Comparison of ENCODE assay signal across 9 cellular contexts in genomic region chr2:37195862-37196319, GRCh38. TPM values are rescaled to one million over a fixed set of nuclear protein-coding genes. Genes with fewer than 3 reads are reported as not detected.
DNase-seq lines count a peak whose midpoint lies in the region; ATAC-seq, FAIRE-seq and TF ChIP-seq lines count a peak whose summit lies in the region.
"Not testable (repeated sequence)": the region's sequence is repeated elsewhere in the genome, so short reads cannot be mapped to it uniquely, and the experiment has no call there.
"Had no signal": no experiment of that assay in that cellular context is flagged by ENCODE, and none has a peak within 500 bp of the region (broad histone marks: within the 10 kb centered on the region; RNA-seq: fewer than 3 reads in every experiment).

No MANE protein-coding gene starts in this region.

- not testable (repeated sequence) for H4K20me1 ChIP-seq in OCI-LY1 (ENCODE audit: insufficient read depth, low read length)

- H3K79me2 ChIP-seq in OCI-LY1 (ENCODE audit: insufficient read depth, low read length), result peaks cover 31% of the 10 kb centered on the region

- peaks cover 34% of the 10 kb centered on the region for H3K36me3 Mint-ChIP-seq in activated T-cell treated with anti-CD3 and anti-CD28 coated beads, Interleukin-2, amount 50 U/mL, for 24 hours (ENCODE audit: low read depth)
- peaks cover 23% of the 10 kb centered on the region for H3K36me3 Mint-ChIP-seq in central memory CD8-positive, alpha-beta T cell (ENCODE audit: insufficient read depth)

- peak overlapping the region; percentile 92 for H3K4me3 Mint-ChIP-seq in activated T-cell treated with anti-CD3 and anti-CD28 coated beads, Interleukin-2, amount 50 U/mL, for 24 hours
- H3K4me3 Mint-ChIP-seq in central memory CD8-positive, alpha-beta T cell, result peak overlapping the region; percentile 92

- peaks cover 25% of the 10 kb centered on the region for H3K36me3 ChIP-seq in OCI-LY1 (ENCODE audit: insufficient read depth, low read length)
- H3K36me3 ChIP-seq in cardiac muscle cell; mucosa of stomach (ENCODE audit: control insufficient read depth, insufficient read depth, low read length); small intestine (ENCODE audit: control insufficient read depth in 2 of 2, insufficient read depth in 2 of 2, low read length in 2 of 2): not testable (repeated sequence)

- H2AFZ ChIP-seq in OCI-LY1 (ENCODE audit: low read length), result peak overlapping the region; percentile 82; the same call in 1 of the 2 replicates

- H3K27ac ChIP-seq in OCI-LY1 (ENCODE audit: low read depth, low read length, poor library complexity, severe bottlenecking) (peak overlapping the region; percentile 81), small intestine (ENCODE audit: low read depth in 1 of 2, low read length in 1 of 2) (peak overlapping the region; percentile 82 to 95)
- not testable (repeated sequence) for H3K27ac ChIP-seq in cardiac muscle cell

- H3K27me3 ChIP-seq in OCI-LY1 (ENCODE audit: insufficient read depth, low read length); cardiac muscle cell; mucosa of stomach (ENCODE audit: control insufficient read depth, insufficient read depth, low read length); small intestine (ENCODE audit: control insufficient read depth in 2 of 2, insufficient read depth in 2 of 2, low read length in 2 of 2): not testable (repeated sequence)

- peak; percentile 5 for ATAC-seq in GM21367 (IDR thresholded peaks at IDR 0.05; ENCODE audit: unreplicated experiment)
- not testable (repeated sequence) for ATAC-seq in central memory CD8-positive, alpha-beta T cell (replicated peaks; ENCODE audit: extremely low read depth, poor library complexity, severe bottlenecking)

- H3K27me3 Mint-ChIP-seq in activated T-cell treated with anti-CD3 and anti-CD28 coated beads, Interleukin-2, amount 50 U/mL, for 24 hours; central memory CD8-positive, alpha-beta T cell: not testable (repeated sequence)

- FAIRE-seq in small intestine (lab: Jason Lieb, UNC), result not testable (repeated sequence)

- peaks cover 40% of the 10 kb centered on the region for H3K4me1 Mint-ChIP-seq in activated T-cell treated with anti-CD3 and anti-CD28 coated beads, Interleukin-2, amount 50 U/mL, for 24 hours (ENCODE audit: low read depth)
- peaks cover 18% of the 10 kb centered on the region for H3K4me1 Mint-ChIP-seq in central memory CD8-positive, alpha-beta T cell

- H3K4me1 ChIP-seq in OCI-LY1 (ENCODE audit: insufficient read depth, low read length, severe bottlenecking) (peaks cover 28% of the 10 kb centered on the region), mucosa of stomach (ENCODE audit: control insufficient read depth, insufficient read depth, low read length) (peaks cover 10% of the 10 kb centered on the region)
- H3K4me1 ChIP-seq in cardiac muscle cell (ENCODE audit: low read depth); small intestine (ENCODE audit: control insufficient read depth in 2 of 2, insufficient read depth in 1 of 2, low read depth in 1 of 2, low read length in 1 of 2): not testable (repeated sequence)

- H3K9me3 Mint-ChIP-seq in activated T-cell treated with anti-CD3 and anti-CD28 coated beads, Interleukin-2, amount 50 U/mL, for 24 hours; central memory CD8-positive, alpha-beta T cell: not testable (repeated sequence)

- peak overlapping the region; percentile 79 for H3K4me3 ChIP-seq in OCI-LY1 (ENCODE audit: low read depth, low read length, poor library complexity, severe bottlenecking)
- H3K4me3 ChIP-seq in cardiac muscle cell, result peak overlapping the region; percentile 41
- peak overlapping the region; percentile 98 for H3K4me3 ChIP-seq in mucosa of stomach (ENCODE audit: low read length)
- peak overlapping the region; percentile 76 to 99 for H3K4me3 ChIP-seq in small intestine (ENCODE audit: low read depth in 1 of 2, low read length in 2 of 2)

- H3K9ac ChIP-seq in OCI-LY1 (ENCODE audit: low read length) (peak overlapping the region; percentile 81), mucosa of stomach (ENCODE audit: low read length) (peak overlapping the region; percentile 80)

- H3K27ac Mint-ChIP-seq in activated T-cell treated with anti-CD3 and anti-CD28 coated beads, Interleukin-2, amount 50 U/mL, for 24 hours, result peak overlapping the region; percentile 97
- peak overlapping the region; percentile 96 for H3K27ac Mint-ChIP-seq in central memory CD8-positive, alpha-beta T cell (ENCODE audit: low read depth)

- H3F3A ChIP-seq in OCI-LY1 (ENCODE audit: insufficient read depth, low read length), result not testable (repeated sequence)

- peak overlapping the region; percentile 75 for H3K4me2 ChIP-seq in OCI-LY1 (ENCODE audit: low read length)

- not testable (repeated sequence) for DNase-seq in activated T-cell treated with anti-CD3 and anti-CD28 coated beads, Interleukin-2, amount 50 U/mL, for 24 hours; central memory CD8-positive, alpha-beta T cell (ENCODE audit: low spot score in 2 of 2); cardiac muscle cell (ENCODE audit: low read depth in 1 of 2, low spot score in 1 of 2); small intestine

- not testable (repeated sequence) for H3K9me2 ChIP-seq in OCI-LY1 (ENCODE audit: low read depth, low read length)

- not testable (repeated sequence) for TF ChIP-seq CTCF in OCI-LY1 (IDR thresholded peaks at IDR 0.05; ENCODE audit: low read length); cardiac muscle cell (IDR thresholded peaks at IDR 0.05; ENCODE audit: low read depth, low read length)

- 76 to 82% (median 79%) methylated on average over 20 of the region's 20 CpGs for WGBS in small intestine, 3 donors

- H3K9me3 ChIP-seq in OCI-LY1 (ENCODE audit: low read length); cardiac muscle cell (ENCODE audit: low read depth); mucosa of stomach (ENCODE audit: control insufficient read depth, low read length); small intestine (ENCODE audit: control insufficient read depth, low read depth): not testable (repeated sequence)

RNA-seq across cellular contexts. Expression of gene CEBPZOS, which starts 0.4 kb away (rescaled TPM):
- total RNA-seq in cardiac muscle cell, result 10.6 and 17.7 TPM in 2 replicates
- 25.4 and 34.3 TPM in 2 replicates for polyA plus RNA-seq in cardiac muscle cell
- polyA plus RNA-seq in small intestine, result 10 to 100 TPM; 25.9 to 52.8 (median 38.2) TPM

RNA-seq across cellular contexts. Expression of gene SULT6B1, which starts 7.4 kb away (rescaled TPM):
- total RNA-seq in cardiac muscle cell, result not detected in 2 replicates
- polyA plus RNA-seq in cardiac muscle cell (not detected in 2 replicates), small intestine (not detected)
- total RNA-seq: esophagus mucosa, left ventricle myocardium superior had no signal

RNA-seq across cellular contexts. Expression of gene CEBPZ, which starts 35.5 kb away (rescaled TPM):
- 14.3 and 27.9 TPM in 2 replicates for total RNA-seq in cardiac muscle cell
- polyA plus RNA-seq in cardiac muscle cell (18.9 and 27.7 TPM in 2 replicates), small intestine (10 to 100 TPM; 46.9 to 55.4 (median 52.6) TPM)

RNA-seq across cellular contexts. Expression of gene NDUFAF7, which starts 35.6 kb away (rescaled TPM):
- total RNA-seq in cardiac muscle cell, result 22.0 and 28.0 TPM in 2 replicates
- polyA plus RNA-seq in cardiac muscle cell (25.0 and 27.9 TPM in 2 replicates), small intestine (10 to 100 TPM in 2 of 3 donors, 1 to 10 TPM in 1; 9.0 to 10.8 (median 10.7) TPM)

RNA-seq across cellular contexts. Expression of gene EIF2AK2, which starts 39.1 kb away (rescaled TPM):
- 10.4 and 12.3 TPM in 2 replicates for total RNA-seq in cardiac muscle cell
- polyA plus RNA-seq in cardiac muscle cell, result 12.5 and 18.3 TPM in 2 replicates
- polyA plus RNA-seq in small intestine, result 10 to 100 TPM in 1 of 3 donors, 1 to 10 TPM in 2; 4.3 to 10.8 (median 5.8) TPM

Comparison
In these comparisons a context has a peak if more than half of its experiments do, and no peak if none do; other contexts are left out.
1. H3K4me3 ChIP-seq: peak in every context shown above with its lines; median percentile 98 in mucosa of stomach; 88 in small intestine; 79 in OCI-LY1; 41 in cardiac muscle cell.